ENCODE assay signal across 1 cellular context in the genomic region with DNA sequence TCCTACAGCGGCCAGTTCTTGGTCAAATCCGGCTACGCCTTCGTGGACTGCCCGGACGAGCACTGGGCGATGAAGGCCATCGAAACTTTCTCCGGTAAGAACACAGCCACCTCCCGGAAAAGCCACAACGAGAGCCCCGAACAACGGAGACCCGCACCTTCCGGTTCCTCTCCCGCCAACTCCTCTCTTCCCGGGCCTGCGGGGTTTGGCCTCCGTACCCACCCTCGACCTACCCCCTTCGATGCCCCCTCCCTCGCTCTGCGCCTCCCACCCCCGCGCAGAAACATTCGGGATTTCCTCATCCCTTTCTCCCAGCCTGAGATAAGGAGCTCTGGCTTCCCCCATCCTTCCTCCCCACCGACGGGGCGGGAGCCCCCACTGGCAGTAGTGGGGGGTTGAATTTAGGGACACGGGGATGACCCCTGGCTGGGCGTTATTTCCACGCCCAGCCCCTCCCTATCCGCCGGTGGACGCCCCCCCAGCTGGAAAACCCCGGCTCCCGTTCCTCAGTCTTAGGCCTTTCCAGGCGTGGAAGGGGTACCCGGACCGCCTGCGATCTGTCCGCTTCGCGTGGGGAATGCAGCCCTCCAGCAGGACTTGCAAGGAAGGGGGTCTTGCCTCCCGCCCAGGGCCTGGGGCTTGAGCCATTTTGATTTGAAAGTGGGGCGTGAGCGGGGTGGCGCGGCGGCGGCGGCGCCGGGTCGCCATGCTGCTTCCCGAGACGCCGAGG.
TF ChIP-seq lines count a peak whose summit lies in the region.

No MANE protein-coding gene starts in this region.

TF ChIP-seq in K562, 482 proteins besides CTCF, POLR2A, EP300 and RAD21 (continued from another document and continues in another):
- TF ChIP-seq, protein P1, sequence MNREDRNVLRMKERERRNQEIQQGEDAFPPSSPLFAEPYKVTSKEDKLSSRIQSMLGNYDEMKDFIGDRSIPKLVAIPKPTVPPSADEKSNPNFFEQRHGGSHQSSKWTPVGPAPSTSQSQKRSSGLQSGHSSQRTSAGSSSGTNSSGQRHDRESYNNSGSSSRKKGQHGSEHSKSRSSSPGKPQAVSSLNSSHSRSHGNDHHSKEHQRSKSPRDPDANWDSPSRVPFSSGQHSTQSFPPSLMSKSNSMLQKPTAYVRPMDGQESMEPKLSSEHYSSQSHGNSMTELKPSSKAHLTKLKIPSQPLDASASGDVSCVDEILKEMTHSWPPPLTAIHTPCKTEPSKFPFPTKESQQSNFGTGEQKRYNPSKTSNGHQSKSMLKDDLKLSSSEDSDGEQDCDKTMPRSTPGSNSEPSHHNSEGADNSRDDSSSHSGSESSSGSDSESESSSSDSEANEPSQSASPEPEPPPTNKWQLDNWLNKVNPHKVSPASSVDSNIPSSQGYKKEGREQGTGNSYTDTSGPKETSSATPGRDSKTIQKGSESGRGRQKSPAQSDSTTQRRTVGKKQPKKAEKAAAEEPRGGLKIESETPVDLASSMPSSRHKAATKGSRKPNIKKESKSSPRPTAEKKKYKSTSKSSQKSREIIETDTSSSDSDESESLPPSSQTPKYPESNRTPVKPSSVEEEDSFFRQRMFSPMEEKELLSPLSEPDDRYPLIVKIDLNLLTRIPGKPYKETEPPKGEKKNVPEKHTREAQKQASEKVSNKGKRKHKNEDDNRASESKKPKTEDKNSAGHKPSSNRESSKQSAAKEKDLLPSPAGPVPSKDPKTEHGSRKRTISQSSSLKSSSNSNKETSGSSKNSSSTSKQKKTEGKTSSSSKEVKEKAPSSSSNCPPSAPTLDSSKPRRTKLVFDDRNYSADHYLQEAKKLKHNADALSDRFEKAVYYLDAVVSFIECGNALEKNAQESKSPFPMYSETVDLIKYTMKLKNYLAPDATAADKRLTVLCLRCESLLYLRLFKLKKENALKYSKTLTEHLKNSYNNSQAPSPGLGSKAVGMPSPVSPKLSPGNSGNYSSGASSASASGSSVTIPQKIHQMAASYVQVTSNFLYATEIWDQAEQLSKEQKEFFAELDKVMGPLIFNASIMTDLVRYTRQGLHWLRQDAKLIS (CRISPR knock-in tag; IDR thresholded peaks at IDR 0.05) = no peak
- TF ChIP-seq ETS2 (tag; IDR thresholded peaks at IDR 0.05; ENCODE audit: borderline replicate concordance, poor library complexity, severe bottlenecking) (no peak), SNAPC5 (CRISPR knock-in tag; IDR thresholded peaks at IDR 0.05) (no peak), ZNF778 (CRISPR knock-in tag; IDR thresholded peaks at IDR 0.05) (no peak), CBX8 (IDR thresholded peaks at IDR 0.05; ENCODE audit: borderline replicate concordance, extremely low read depth, low read depth, low read length, poor library complexity, severe bottlenecking) (no peak), HES1 (IDR thresholded peaks at IDR 0.05; ENCODE audit: low read depth) (no peak), NR1H2 (CRISPR knock-in tag; IDR thresholded peaks at IDR 0.05) (no peak), ESRRA (IDR thresholded peaks at IDR 0.05; ENCODE audit: borderline replicate concordance, low read depth) (no peak), JUND (IDR thresholded peaks at IDR 0.05; ENCODE audit: borderline replicate concordance, low read depth, low read length) (no peak), JUND (tag; IDR thresholded peaks at IDR 0.05; ENCODE audit: borderline replicate concordance, low read depth, low read length) (no peak; the same call in 2 of the 3 replicates), XRCC5 (IDR thresholded peaks at IDR 0.05; ENCODE audit: low read depth, low read length) (no peak), CEBPG (CRISPR knock-in tag; IDR thresholded peaks at IDR 0.05) (no peak), CEBPG (tag; conservative IDR thresholded peaks at IDR 0.05 in 1 of 2, IDR thresholded peaks at IDR 0.05 in 1 of 2) (no peak), FOXA3 (CRISPR knock-in tag; conservative IDR thresholded peaks at IDR 0.05 in 1 of 2, IDR thresholded peaks at IDR 0.05 in 1 of 2) (no peak), ZNF668 (CRISPR knock-in tag; IDR thresholded peaks at IDR 0.05) (no peak), HOXB6 (CRISPR knock-in tag; IDR thresholded peaks at IDR 0.05; ENCODE audit: borderline replicate concordance) (no peak), TAF9B (IDR thresholded peaks at IDR 0.05; ENCODE audit: partially characterized antibody) (peak; percentile 11), TRIM25 (IDR thresholded peaks at IDR 0.05; ENCODE audit: borderline replicate concordance) (no peak), CHD1 (IDR thresholded peaks at IDR 0.05; ENCODE audit: low read length) (no peak), RFX1 (IDR thresholded peaks at IDR 0.05) (no peak), ZNF408 (CRISPR knock-in tag; IDR thresholded peaks at IDR 0.05; ENCODE audit: low read depth) (no peak), KAT8 (IDR thresholded peaks at IDR 0.05; ENCODE audit: low read depth) (no peak), WHSC1 (IDR thresholded peaks at IDR 0.05; ENCODE audit: low read length) (no peak), FOXJ3 (CRISPR knock-in tag; IDR thresholded peaks at IDR 0.05) (no peak), FUS (optimal IDR thresholded peaks at IDR 0.05; ENCODE audit: low read depth, low read length) (no peak), DIDO1 (tag; IDR thresholded peaks at IDR 0.05; ENCODE audit: low read depth) (no peak), NFE2L1 (tag; IDR thresholded peaks at IDR 0.05; ENCODE audit: borderline replicate concordance, low read depth) (no peak)
- TF ChIP-seq, protein P2, sequence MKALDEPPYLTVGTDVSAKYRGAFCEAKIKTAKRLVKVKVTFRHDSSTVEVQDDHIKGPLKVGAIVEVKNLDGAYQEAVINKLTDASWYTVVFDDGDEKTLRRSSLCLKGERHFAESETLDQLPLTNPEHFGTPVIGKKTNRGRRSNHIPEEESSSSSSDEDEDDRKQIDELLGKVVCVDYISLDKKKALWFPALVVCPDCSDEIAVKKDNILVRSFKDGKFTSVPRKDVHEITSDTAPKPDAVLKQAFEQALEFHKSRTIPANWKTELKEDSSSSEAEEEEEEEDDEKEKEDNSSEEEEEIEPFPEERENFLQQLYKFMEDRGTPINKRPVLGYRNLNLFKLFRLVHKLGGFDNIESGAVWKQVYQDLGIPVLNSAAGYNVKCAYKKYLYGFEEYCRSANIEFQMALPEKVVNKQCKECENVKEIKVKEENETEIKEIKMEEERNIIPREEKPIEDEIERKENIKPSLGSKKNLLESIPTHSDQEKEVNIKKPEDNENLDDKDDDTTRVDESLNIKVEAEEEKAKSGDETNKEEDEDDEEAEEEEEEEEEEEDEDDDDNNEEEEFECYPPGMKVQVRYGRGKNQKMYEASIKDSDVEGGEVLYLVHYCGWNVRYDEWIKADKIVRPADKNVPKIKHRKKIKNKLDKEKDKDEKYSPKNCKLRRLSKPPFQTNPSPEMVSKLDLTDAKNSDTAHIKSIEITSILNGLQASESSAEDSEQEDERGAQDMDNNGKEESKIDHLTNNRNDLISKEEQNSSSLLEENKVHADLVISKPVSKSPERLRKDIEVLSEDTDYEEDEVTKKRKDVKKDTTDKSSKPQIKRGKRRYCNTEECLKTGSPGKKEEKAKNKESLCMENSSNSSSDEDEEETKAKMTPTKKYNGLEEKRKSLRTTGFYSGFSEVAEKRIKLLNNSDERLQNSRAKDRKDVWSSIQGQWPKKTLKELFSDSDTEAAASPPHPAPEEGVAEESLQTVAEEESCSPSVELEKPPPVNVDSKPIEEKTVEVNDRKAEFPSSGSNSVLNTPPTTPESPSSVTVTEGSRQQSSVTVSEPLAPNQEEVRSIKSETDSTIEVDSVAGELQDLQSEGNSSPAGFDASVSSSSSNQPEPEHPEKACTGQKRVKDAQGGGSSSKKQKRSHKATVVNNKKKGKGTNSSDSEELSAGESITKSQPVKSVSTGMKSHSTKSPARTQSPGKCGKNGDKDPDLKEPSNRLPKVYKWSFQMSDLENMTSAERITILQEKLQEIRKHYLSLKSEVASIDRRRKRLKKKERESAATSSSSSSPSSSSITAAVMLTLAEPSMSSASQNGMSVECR (CRISPR knock-in tag; IDR thresholded peaks at IDR 0.05) = 0 out of 2 replicates have a peak, but pooled peaks have one; percentile 50
- TF ChIP-seq, protein P3, sequence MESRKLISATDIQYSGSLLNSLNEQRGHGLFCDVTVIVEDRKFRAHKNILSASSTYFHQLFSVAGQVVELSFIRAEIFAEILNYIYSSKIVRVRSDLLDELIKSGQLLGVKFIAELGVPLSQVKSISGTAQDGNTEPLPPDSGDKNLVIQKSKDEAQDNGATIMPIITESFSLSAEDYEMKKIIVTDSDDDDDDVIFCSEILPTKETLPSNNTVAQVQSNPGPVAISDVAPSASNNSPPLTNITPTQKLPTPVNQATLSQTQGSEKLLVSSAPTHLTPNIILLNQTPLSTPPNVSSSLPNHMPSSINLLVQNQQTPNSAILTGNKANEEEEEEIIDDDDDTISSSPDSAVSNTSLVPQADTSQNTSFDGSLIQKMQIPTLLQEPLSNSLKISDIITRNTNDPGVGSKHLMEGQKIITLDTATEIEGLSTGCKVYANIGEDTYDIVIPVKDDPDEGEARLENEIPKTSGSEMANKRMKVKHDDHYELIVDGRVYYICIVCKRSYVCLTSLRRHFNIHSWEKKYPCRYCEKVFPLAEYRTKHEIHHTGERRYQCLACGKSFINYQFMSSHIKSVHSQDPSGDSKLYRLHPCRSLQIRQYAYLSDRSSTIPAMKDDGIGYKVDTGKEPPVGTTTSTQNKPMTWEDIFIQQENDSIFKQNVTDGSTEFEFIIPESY (CRISPR knock-in tag; IDR thresholded peaks at IDR 0.05) = no peak
- TF ChIP-seq, protein P4, sequence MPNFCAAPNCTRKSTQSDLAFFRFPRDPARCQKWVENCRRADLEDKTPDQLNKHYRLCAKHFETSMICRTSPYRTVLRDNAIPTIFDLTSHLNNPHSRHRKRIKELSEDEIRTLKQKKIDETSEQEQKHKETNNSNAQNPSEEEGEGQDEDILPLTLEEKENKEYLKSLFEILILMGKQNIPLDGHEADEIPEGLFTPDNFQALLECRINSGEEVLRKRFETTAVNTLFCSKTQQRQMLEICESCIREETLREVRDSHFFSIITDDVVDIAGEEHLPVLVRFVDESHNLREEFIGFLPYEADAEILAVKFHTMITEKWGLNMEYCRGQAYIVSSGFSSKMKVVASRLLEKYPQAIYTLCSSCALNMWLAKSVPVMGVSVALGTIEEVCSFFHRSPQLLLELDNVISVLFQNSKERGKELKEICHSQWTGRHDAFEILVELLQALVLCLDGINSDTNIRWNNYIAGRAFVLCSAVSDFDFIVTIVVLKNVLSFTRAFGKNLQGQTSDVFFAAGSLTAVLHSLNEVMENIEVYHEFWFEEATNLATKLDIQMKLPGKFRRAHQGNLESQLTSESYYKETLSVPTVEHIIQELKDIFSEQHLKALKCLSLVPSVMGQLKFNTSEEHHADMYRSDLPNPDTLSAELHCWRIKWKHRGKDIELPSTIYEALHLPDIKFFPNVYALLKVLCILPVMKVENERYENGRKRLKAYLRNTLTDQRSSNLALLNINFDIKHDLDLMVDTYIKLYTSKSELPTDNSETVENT (CRISPR knock-in tag; IDR thresholded peaks at IDR 0.05) = no peak
- TF ChIP-seq, protein P5, sequence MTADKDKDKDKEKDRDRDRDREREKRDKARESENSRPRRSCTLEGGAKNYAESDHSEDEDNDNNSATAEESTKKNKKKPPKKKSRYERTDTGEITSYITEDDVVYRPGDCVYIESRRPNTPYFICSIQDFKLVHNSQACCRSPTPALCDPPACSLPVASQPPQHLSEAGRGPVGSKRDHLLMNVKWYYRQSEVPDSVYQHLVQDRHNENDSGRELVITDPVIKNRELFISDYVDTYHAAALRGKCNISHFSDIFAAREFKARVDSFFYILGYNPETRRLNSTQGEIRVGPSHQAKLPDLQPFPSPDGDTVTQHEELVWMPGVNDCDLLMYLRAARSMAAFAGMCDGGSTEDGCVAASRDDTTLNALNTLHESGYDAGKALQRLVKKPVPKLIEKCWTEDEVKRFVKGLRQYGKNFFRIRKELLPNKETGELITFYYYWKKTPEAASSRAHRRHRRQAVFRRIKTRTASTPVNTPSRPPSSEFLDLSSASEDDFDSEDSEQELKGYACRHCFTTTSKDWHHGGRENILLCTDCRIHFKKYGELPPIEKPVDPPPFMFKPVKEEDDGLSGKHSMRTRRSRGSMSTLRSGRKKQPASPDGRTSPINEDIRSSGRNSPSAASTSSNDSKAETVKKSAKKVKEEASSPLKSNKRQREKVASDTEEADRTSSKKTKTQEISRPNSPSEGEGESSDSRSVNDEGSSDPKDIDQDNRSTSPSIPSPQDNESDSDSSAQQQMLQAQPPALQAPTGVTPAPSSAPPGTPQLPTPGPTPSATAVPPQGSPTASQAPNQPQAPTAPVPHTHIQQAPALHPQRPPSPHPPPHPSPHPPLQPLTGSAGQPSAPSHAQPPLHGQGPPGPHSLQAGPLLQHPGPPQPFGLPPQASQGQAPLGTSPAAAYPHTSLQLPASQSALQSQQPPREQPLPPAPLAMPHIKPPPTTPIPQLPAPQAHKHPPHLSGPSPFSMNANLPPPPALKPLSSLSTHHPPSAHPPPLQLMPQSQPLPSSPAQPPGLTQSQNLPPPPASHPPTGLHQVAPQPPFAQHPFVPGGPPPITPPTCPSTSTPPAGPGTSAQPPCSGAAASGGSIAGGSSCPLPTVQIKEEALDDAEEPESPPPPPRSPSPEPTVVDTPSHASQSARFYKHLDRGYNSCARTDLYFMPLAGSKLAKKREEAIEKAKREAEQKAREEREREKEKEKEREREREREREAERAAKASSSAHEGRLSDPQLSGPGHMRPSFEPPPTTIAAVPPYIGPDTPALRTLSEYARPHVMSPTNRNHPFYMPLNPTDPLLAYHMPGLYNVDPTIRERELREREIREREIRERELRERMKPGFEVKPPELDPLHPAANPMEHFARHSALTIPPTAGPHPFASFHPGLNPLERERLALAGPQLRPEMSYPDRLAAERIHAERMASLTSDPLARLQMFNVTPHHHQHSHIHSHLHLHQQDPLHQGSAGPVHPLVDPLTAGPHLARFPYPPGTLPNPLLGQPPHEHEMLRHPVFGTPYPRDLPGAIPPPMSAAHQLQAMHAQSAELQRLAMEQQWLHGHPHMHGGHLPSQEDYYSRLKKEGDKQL (CRISPR knock-in tag; IDR thresholded peaks at IDR 0.05; ENCODE audit: borderline replicate concordance) = no peak
